ENCODE assay signal across 8 cellular contexts in the genomic region with DNA sequence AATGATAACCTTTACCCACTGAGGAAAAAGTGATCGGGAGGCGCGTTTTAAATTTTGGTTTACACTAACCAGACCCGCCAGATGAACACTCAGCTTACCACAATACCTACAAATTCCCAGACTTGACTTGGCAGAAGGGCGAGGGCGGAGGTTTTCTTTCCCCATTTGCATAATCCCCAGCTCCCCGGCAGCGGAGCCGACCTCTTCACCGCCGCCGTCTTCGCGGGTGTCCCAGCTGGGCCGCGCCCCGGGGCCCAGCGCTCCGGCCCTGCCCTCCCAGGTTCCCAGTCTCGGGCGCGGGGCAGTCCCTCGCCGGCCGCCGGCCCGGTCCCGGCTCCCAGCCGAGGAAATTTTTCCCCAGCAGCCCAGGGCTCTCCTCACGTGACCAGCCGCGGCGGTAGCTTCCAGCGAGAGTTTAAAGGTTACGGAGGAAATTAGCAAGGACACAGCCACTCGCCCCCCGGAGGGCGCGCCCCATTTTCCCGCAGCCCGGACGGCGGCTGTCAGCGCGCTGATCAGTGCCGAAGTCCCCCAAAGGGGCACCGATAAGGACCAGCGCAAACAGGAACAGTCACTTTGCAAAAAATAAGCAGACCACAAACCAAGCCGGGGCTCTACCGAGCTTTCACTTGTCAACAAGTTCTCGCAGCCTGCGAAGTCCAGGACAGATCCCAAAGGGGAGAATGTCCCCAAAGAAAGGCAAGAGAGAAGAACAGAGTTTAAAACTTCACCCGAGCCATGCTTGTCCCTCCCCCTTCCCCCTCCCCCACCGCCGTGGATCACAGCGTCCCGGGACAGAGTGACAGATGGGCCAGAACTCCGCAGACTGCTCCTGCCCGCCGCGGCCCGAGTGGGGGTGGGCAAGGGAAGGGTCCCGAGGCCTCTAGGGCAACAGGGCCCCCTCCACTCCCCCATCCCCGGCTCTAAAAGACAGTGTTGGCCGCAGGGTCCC. TPM values are rescaled to one million over a fixed set of nuclear protein-coding genes. Genes with fewer than 3 reads are reported as not detected.
DNase-seq lines count a peak whose midpoint lies in the region; ATAC-seq and TF ChIP-seq lines count a peak whose summit lies in the region.

No MANE protein-coding gene starts in this region.

- DNase-seq in ELR (ENCODE audit: low read depth) (peak; percentile 70), GM23248 (peak; percentile 78), left lobe of liver (ENCODE audit: low spot score) (peak; percentile 90)
- DNase-seq in activated CD4-positive, alpha-beta T cell treated with anti-CD3 and anti-CD28 coated beads for 24 hours (ENCODE audit: low read depth in 2 of 2) = peak; percentile 39 to 45
- peak; percentile 42 for DNase-seq in stimulated activated CD4-positive, alpha-beta T cell treated with anti-CD3 and anti-CD28 coated beads, Interleukin-2, amount 100 ng/mL, for 4 hours (ENCODE audit: low read depth)

- H3K79me2 ChIP-seq in GM23248 (ENCODE audit: insufficient read depth) = peaks cover 37% of the 10 kb centered on the region
- peaks cover 44% of the 10 kb centered on the region for H3K79me2 ChIP-seq in Loucy (ENCODE audit: insufficient read depth, low read length)

- H2AFZ ChIP-seq in GM23248 (peak overlapping the region; percentile 93), Loucy (ENCODE audit: low read length) (peak overlapping the region; percentile 61)

- H3K9me2 ChIP-seq in GM23248 (ENCODE audit: insufficient read depth) (no peaks in the 10 kb centered on the region), Loucy (replicated peaks; ENCODE audit: low read depth, low read length) (no peaks in the 10 kb centered on the region)

- H3K27me3 ChIP-seq in GM23248 (replicated peaks; ENCODE audit: insufficient read depth) = no peaks in the 10 kb centered on the region
- H3K27me3 ChIP-seq in Loucy (ENCODE audit: insufficient read depth, low read length, poor library complexity, severe bottlenecking) = no peaks in the 10 kb centered on the region

- peak; percentile 66 for ATAC-seq in left lobe of liver
- ATAC-seq in GM18861 (IDR thresholded peaks at IDR 0.05; ENCODE audit: unreplicated experiment) = no peak

- 0 to 1% methylated on average over 63 of the region's 65 CpGs for WGBS in GM23248 (ENCODE audit: low coverage in 1 of 2, low lambda C conversion rate in 2 of 2, missing lambda C conversion rate in 2 of 2), 2 experiments

- H3K9ac ChIP-seq in GM23248 (peak overlapping the region; percentile 91), Loucy (ENCODE audit: low read depth, low read length, poor library complexity, severe bottlenecking) (peak overlapping the region; percentile 81)

- in situ Hi-C loops in GM23248 (cut with MboI) = loop anchor here (5.0 to 10.0 kb wide), 2 partner anchors 125 to 287 kb away; no protein-coding TSS in a partner anchor

- no peaks in the 10 kb centered on the region for H3K9me3 ChIP-seq in GM23248 (ENCODE audit: low read depth)
- H3K9me3 ChIP-seq in Loucy (ENCODE audit: insufficient read depth, low read depth, low read length) = no peaks in the 10 kb centered on the region

- H3K4me2 ChIP-seq in GM23248 (ENCODE audit: unreplicated experiment) (peak overlapping the region; percentile 96), Loucy (ENCODE audit: low read depth, low read length, poor library complexity, severe bottlenecking) (peak overlapping the region; percentile 90)

- H3K4me3 ChIP-seq in GM23248 (peak overlapping the region; percentile 95), Loucy (ENCODE audit: low read length, poor library complexity, severe bottlenecking) (peak overlapping the region; percentile 95)

- H3F3A ChIP-seq in GM23248 (ENCODE audit: insufficient read depth) (peaks cover 15% of the 10 kb centered on the region; the same call in 1 of the 2 replicates), Loucy (ENCODE audit: low read depth) (no peaks in the 10 kb centered on the region)

- H3K36me3 ChIP-seq in GM23248 (ENCODE audit: low read depth) = no peaks in the 10 kb centered on the region
- no peaks in the 10 kb centered on the region for H3K36me3 ChIP-seq in Loucy (ENCODE audit: insufficient read depth, low read length)

- peaks cover 13% of the 10 kb centered on the region for H3K4me1 ChIP-seq in GM23248 (ENCODE audit: insufficient read depth)
- H3K4me1 ChIP-seq in Loucy (ENCODE audit: insufficient read depth, low read length, poor library complexity, severe bottlenecking) = peaks cover 42% of the 10 kb centered on the region

- peak overlapping the region; percentile 83 for H3K27ac ChIP-seq in GM23248
- peak overlapping the region; percentile 88 for H3K27ac ChIP-seq in cingulate gyrus (ENCODE audit: low read depth, low read length)

- no peaks in the 10 kb centered on the region for H4K20me1 ChIP-seq in GM23248 (ENCODE audit: insufficient read depth)
- peaks cover 13% of the 10 kb centered on the region for H4K20me1 ChIP-seq in Loucy (ENCODE audit: insufficient read depth, low read length, poor library complexity, severe bottlenecking)

- TF ChIP-seq CTCF in Loucy (conservative IDR thresholded peaks at IDR 0.05; ENCODE audit: low read length) = no peak

RNA-seq across cellular contexts. Expression of gene PRKCE, which starts 1.3 kb away (rescaled TPM):
- total RNA-seq in GM23248 (2014; rRNA removed; shearing (Covaris generic)) = 5.9 and 15.7 TPM in 2 replicates
- polyA plus RNA-seq in GM23248 (2016; fragmentation: Nextera tagmentation; extraction: Ambion mirVana) = 7.0 TPM in 2 replicates
- total RNA-seq in left lobe of liver = 8.4 TPM

RNA-seq across cellular contexts. Expression of gene SRBD1, which starts 39.1 kb away (rescaled TPM):
- total RNA-seq in GM23248 (2014; rRNA removed; shearing (Covaris generic)) = 13.0 and 19.2 TPM in 2 replicates
- 8.1 and 9.9 TPM in 2 replicates for polyA plus RNA-seq in GM23248 (2016; fragmentation: Nextera tagmentation; extraction: Ambion mirVana)
- total RNA-seq in left lobe of liver = 7.1 TPM
